ENCODE assay signal across 29 cellular contexts in the genomic region with DNA sequence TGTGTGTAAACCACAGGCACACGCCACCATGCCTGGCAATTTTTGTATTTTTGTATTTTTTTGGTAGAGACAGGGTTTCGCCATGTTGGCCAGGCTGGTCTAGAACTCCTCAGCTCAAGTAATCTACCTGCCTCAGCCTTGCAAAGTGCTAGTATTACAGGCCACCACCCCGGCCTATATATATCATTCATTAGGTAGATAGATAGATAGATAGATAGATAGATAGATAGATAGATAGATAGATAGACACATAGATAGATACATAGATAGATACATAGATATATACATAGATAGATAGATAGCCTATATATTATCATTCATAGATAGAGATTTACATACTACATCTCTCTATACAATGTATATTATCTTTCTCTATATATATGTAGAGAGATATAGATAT.
"Had no signal": no experiment of that assay in that cellular context is flagged by ENCODE, and none has a peak within 500 bp of the region (broad histone marks: within the 10 kb centered on the region; RNA-seq: fewer than 3 reads in every experiment).

No MANE protein-coding gene starts in this region.

- H3K27me3 Mint-ChIP-seq: stimulated activated memory B cell treated with anti-CD40 and anti-IgM and Interleukin-4, amounts not matched to agents 10 μg/mL and 1 μg/mL and 100 μg/mL, for 72 hours; stimulated activated naive B cell treated with anti-CD40 and anti-IgM and Interleukin-4, amounts not matched to agents 10 μg/mL and 1 μg/mL and 100 μg/mL, for 72 hours; stimulated activated naive CD8-positive, alpha-beta T cell treated with anti-CD3 and anti-CD28 coated beads, Interleukin-15, amount 100 ng/mL, for 72 hours; stimulated activated naive CD8-positive, alpha-beta T cell treated with anti-CD3 and anti-CD28 coated beads, Interleukin-15, Interleukin-2, amounts not matched to agents 100 ng/mL and 50 ng/mL, for 24 hours; type B pancreatic cell had no signal

- H3K27ac ChIP-seq: stomach, suprapubic skin, testis, thoracic aorta, thyroid gland, tibial artery, tibial nerve, transverse colon, upper lobe of left lung, upper lobe of right lung, uterus, vagina had no signal

- H3K27me3 ChIP-seq: stomach, suprapubic skin, testis, thyroid gland, tibial artery, tibial nerve, transverse colon, upper lobe of left lung, upper lobe of right lung, uterus, vagina had no signal

- H3K9me3 Mint-ChIP-seq: stimulated activated effector memory CD8-positive, alpha-beta T cell treated with anti-CD3 and anti-CD28 coated beads, Interleukin-12 subunit alpha, Interleukin-12 subunit beta, amount 100 ng/mL, for 72 hours; stimulated activated memory B cell treated with anti-CD40 and anti-IgM and Interleukin-4, amounts not matched to agents 10 μg/mL and 1 μg/mL and 100 μg/mL, for 72 hours; stimulated activated naive B cell treated with anti-CD40 and anti-IgM and Interleukin-4, amounts not matched to agents 10 μg/mL and 1 μg/mL and 100 μg/mL, for 72 hours; stimulated activated naive CD8-positive, alpha-beta T cell treated with anti-CD3 and anti-CD28 coated beads, Interleukin-15, amount 100 ng/mL, for 72 hours; stimulated activated naive CD8-positive, alpha-beta T cell treated with anti-CD3 and anti-CD28 coated beads, Interleukin-15, Interleukin-2, amounts not matched to agents 100 ng/mL and 50 ng/mL, for 24 hours; type B pancreatic cell had no signal

- H3K27ac Mint-ChIP-seq: stimulated activated effector memory CD8-positive, alpha-beta T cell treated with anti-CD3 and anti-CD28 coated beads, Interleukin-12 subunit alpha, Interleukin-12 subunit beta, amount 100 ng/mL, for 72 hours; stimulated activated memory B cell treated with anti-CD40 and anti-IgM and Interleukin-4, amounts not matched to agents 10 μg/mL and 1 μg/mL and 100 μg/mL, for 72 hours; stimulated activated naive B cell treated with anti-CD40 and anti-IgM and Interleukin-4, amounts not matched to agents 10 μg/mL and 1 μg/mL and 100 μg/mL, for 72 hours; stimulated activated naive CD8-positive, alpha-beta T cell treated with anti-CD3 and anti-CD28 coated beads, Interleukin-15, amount 100 ng/mL, for 72 hours; stimulated activated naive CD8-positive, alpha-beta T cell treated with anti-CD3 and anti-CD28 coated beads, Interleukin-15, Interleukin-2, amounts not matched to agents 100 ng/mL and 50 ng/mL, for 24 hours; type B pancreatic cell had no signal

- H3K4me1 Mint-ChIP-seq: stimulated activated effector memory CD8-positive, alpha-beta T cell treated with anti-CD3 and anti-CD28 coated beads, Interleukin-12 subunit alpha, Interleukin-12 subunit beta, amount 100 ng/mL, for 72 hours; stimulated activated memory B cell treated with anti-CD40 and anti-IgM and Interleukin-4, amounts not matched to agents 10 μg/mL and 1 μg/mL and 100 μg/mL, for 72 hours; stimulated activated naive B cell treated with anti-CD40 and anti-IgM and Interleukin-4, amounts not matched to agents 10 μg/mL and 1 μg/mL and 100 μg/mL, for 72 hours; stimulated activated naive CD8-positive, alpha-beta T cell treated with anti-CD3 and anti-CD28 coated beads, Interleukin-15, amount 100 ng/mL, for 72 hours had no signal

- H3K9me3 ChIP-seq: stomach, suprapubic skin, testis, thoracic aorta, thyroid gland, tibial artery, tibial nerve, transverse colon, upper lobe of left lung, upper lobe of right lung, uterus, vagina had no signal

- DNase-seq: stimulated activated CD4-positive, alpha-beta T cell treated with anti-CD3 and anti-CD28 coated beads, Interleukin-2, amount 100 ng/mL, for 48 hours; stimulated activated CD4-positive, alpha-beta T cell treated with anti-CD3 and anti-CD28 coated beads, Interleukin-4, amount 100 ng/mL, for 1 hour; stimulated activated CD4-positive, alpha-beta T cell treated with anti-CD3 and anti-CD28 coated beads, Interleukin-4, amount 100 ng/mL, for 24 hours; stimulated activated CD4-positive, alpha-beta T cell treated with anti-CD3 and anti-CD28 coated beads, Interleukin-4, amount 100 ng/mL, for 4 hours; stimulated activated CD8-positive, alpha-beta memory T cell treated with anti-CD3 and anti-CD28 coated beads, Interleukin-4, amount 100 ng/mL, for 48 hours; stimulated activated naive B cell treated with anti-CD40 and anti-IgM and Interleukin-4, amounts not matched to agents 10 μg/mL and 1 μg/mL and 100 μg/mL, for 72 hours; stimulated activated naive CD4-positive, alpha-beta T cell; stimulated activated naive CD4-positive, alpha-beta T cell treated with Interleukin-2 at 50 U/mL for 16 hours; stimulated activated naive CD8-positive, alpha-beta T cell treated with anti-CD3 and anti-CD28 coated beads, Interleukin-15, amount 100 ng/mL, for 72 hours; stimulated activated naive CD8-positive, alpha-beta T cell treated with anti-CD3 and anti-CD28 coated beads, Interleukin-15, Interleukin-2, amounts not matched to agents 100 U/mL and 50 U/mL, for 24 hours; stomach; substantia nigra; testis; thyroid gland; tibial artery; transverse colon; trophoblast cell; upper lobe of left lung; upper lobe of right lung; uterus had no signal

- H3K4me3 Mint-ChIP-seq: stimulated activated effector memory CD8-positive, alpha-beta T cell treated with anti-CD3 and anti-CD28 coated beads, Interleukin-12 subunit alpha, Interleukin-12 subunit beta, amount 100 ng/mL, for 72 hours; stimulated activated memory B cell treated with anti-CD40 and anti-IgM and Interleukin-4, amounts not matched to agents 10 μg/mL and 1 μg/mL and 100 μg/mL, for 72 hours; stimulated activated naive B cell treated with anti-CD40 and anti-IgM and Interleukin-4, amounts not matched to agents 10 μg/mL and 1 μg/mL and 100 μg/mL, for 72 hours; stimulated activated naive CD8-positive, alpha-beta T cell treated with anti-CD3 and anti-CD28 coated beads, Interleukin-15, amount 100 ng/mL, for 72 hours; stimulated activated naive CD8-positive, alpha-beta T cell treated with anti-CD3 and anti-CD28 coated beads, Interleukin-15, Interleukin-2, amounts not matched to agents 100 ng/mL and 50 ng/mL, for 24 hours; type B pancreatic cell had no signal

- H3K4me1 ChIP-seq: stomach, suprapubic skin, testis, tibial artery, tibial nerve, transverse colon, upper lobe of left lung, upper lobe of right lung, uterus, vagina had no signal

- ATAC-seq: stimulated activated effector memory CD8-positive, alpha-beta T cell treated with anti-CD3 and anti-CD28 coated beads, Interleukin-12 subunit alpha, Interleukin-12 subunit beta, amount 100 ng/mL, for 72 hours; stimulated activated memory B cell treated with anti-CD40 and anti-IgM and Interleukin-4, amounts not matched to agents 10 μg/mL and 1 μg/mL and 100 μg/mL, for 72 hours; stimulated activated naive B cell treated with anti-CD40 and anti-IgM and Interleukin-4, amounts not matched to agents 10 μg/mL and 1 μg/mL and 100 μg/mL, for 72 hours; stimulated activated naive CD8-positive, alpha-beta T cell treated with anti-CD3 and anti-CD28 coated beads, Interleukin-15, amount 100 ng/mL, for 72 hours; stimulated activated naive CD8-positive, alpha-beta T cell treated with anti-CD3 and anti-CD28 coated beads, Interleukin-15, Interleukin-2, amounts not matched to agents 100 U/mL and 50 U/mL, for 24 hours; upper lobe of right lung had no signal

- FAIRE-seq: urothelium cell line had no signal

- H3K36me3 Mint-ChIP-seq: stimulated activated memory B cell treated with anti-CD40 and anti-IgM and Interleukin-4, amounts not matched to agents 10 μg/mL and 1 μg/mL and 100 μg/mL, for 72 hours; stimulated activated naive B cell treated with anti-CD40 and anti-IgM and Interleukin-4, amounts not matched to agents 10 μg/mL and 1 μg/mL and 100 μg/mL, for 72 hours had no signal

- H3K4me3 ChIP-seq: stomach, suprapubic skin, testis, thoracic aorta, thyroid gland, tibial artery, tibial nerve, transverse colon, upper lobe of left lung, upper lobe of right lung, uterus, vagina had no signal

- H3K36me3 ChIP-seq: uterus had no signal
